In the genomic region with DNA sequence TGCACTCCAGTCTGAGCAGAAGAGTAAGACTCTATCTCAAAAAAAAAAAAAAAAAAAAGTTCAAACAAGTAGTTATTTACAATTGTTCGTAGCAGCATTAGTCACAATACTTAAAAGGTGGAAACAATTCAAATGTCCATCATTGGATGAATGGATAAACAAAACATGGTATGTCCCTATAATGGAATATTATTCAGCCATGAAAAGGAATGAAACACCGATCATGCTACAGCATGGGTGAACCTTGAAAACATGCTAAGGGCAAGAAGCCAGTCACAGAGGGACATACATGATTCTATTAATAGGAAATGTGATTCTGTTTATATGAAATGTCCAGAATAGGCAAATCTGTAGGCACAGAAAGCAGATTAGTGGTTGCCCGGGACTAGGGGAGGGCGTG, we compare ENCODE assay signal across 35 cellular contexts. TPM values are rescaled to one million over a fixed set of nuclear protein-coding genes. Genes with fewer than 3 reads are reported as not detected.
"Had no signal": no experiment of that assay in that cellular context is flagged by ENCODE, and none has a peak within 500 bp of the region (broad histone marks: within the 10 kb centered on the region; RNA-seq: fewer than 3 reads in every experiment).

No MANE protein-coding gene starts in this region.

- H3K4me3 ChIP-seq: adrenal gland, cardiac muscle cell had no signal

- H3K9me3 ChIP-seq: adrenal gland had no signal

- H3K36me3 Mint-ChIP-seq: activated CD4-positive, alpha-beta memory T cell treated with anti-CD3 and anti-CD28 coated beads for 36 hours; activated naive CD8-positive, alpha-beta T cell treated with anti-CD3 and anti-CD28 coated beads for 36 hours had no signal

- ATAC-seq: activated CD8-positive, alpha-beta T cell treated with anti-CD3 and anti-CD28 coated beads for 36 hours; activated naive CD4-positive, alpha-beta T cell treated with anti-CD3 and anti-CD28 coated beads, Interleukin-2, amount 50 U/mL, for 72 hours; activated T-cell treated with anti-CD3 and anti-CD28 coated beads, Interleukin-2, amount 50 U/mL, for 4 hours; activated T-cell treated with anti-CD3 and anti-CD28 coated beads, Interleukin-2, amount 50 U/mL, for 72 hours; activated T-helper 17 cell treated with anti-CD3 and anti-CD28 coated beads, Interleukin-2, amount 50 U/mL, for 72 hours had no signal

- H3K27me3 Mint-ChIP-seq: activated B cell treated with CpG ODN at 0.5 μM for 24 hours; activated CD4-positive, alpha-beta memory T cell treated with anti-CD3 and anti-CD28 coated beads for 36 hours; activated CD4-positive, alpha-beta T cell treated with anti-CD3 and anti-CD28 coated beads, Interleukin-2, amount 10 ng/mL, durations not matched to agents 24 days and 14 days; activated CD8-positive, alpha-beta T cell treated with anti-CD3 and anti-CD28 coated beads for 36 hours; activated naive CD8-positive, alpha-beta T cell treated with anti-CD3 and anti-CD28 coated beads for 36 hours; activated T-helper 17 cell treated with anti-CD3 and anti-CD28 coated beads, Interleukin-2, amount 50 U/mL, for 72 hours; central memory CD8-positive, alpha-beta T cell had no signal

- H3K27ac Mint-ChIP-seq: activated B cell treated with CpG ODN at 0.5 μM for 24 hours; activated CD4-positive, alpha-beta memory T cell treated with anti-CD3 and anti-CD28 coated beads for 36 hours; activated CD4-positive, alpha-beta T cell treated with anti-CD3 and anti-CD28 coated beads, Interleukin-2, amount 10 ng/mL, durations not matched to agents 24 days and 14 days; activated CD8-positive, alpha-beta T cell treated with anti-CD3 and anti-CD28 coated beads for 36 hours; activated naive CD4-positive, alpha-beta T cell treated with anti-CD3 and anti-CD28 coated beads for 36 hours; activated naive CD4-positive, alpha-beta T cell treated with anti-CD3 and anti-CD28 coated beads, Interleukin-2, amount 50 U/mL, for 72 hours; activated naive CD8-positive, alpha-beta T cell treated with anti-CD3 and anti-CD28 coated beads for 36 hours; activated T-cell treated with anti-CD3 and anti-CD28 coated beads, Interleukin-2, amount 50 U/mL, for 72 hours; activated T-helper 1 cell treated with anti-CD3 and anti-CD28 coated beads, Interleukin-12 subunit alpha, Interleukin-12 subunit beta, Interleukin-2, Interleukin-4 antibody, amounts not matched to agents 30 ng/mL and 10 ng/mL and 1 ng/mL, durations not matched to agents 14 hours and 24 hours and 36 hours; activated T-helper 17 cell treated with anti-CD3 and anti-CD28 coated beads, Interleukin-2, amount 50 U/mL, for 72 hours; brain; T-helper 1 cell treated with Interleukin-12 subunit alpha and Interleukin-12 subunit beta and Interleukin-4 antibody, amounts not matched to agents 30 μg/mL and 1 μg/mL, for 36 hours; T-helper 2 cell treated with Interferon-gamma antibody and Interleukin-4, amounts not matched to agents 5 μg/mL and 100 μg/mL, for 36 hours had no signal

- H3K4me1 Mint-ChIP-seq: activated B cell treated with CpG ODN at 0.5 μM for 24 hours; activated CD4-positive, alpha-beta T cell treated with anti-CD3 and anti-CD28 coated beads, Interleukin-2, amount 10 ng/mL, durations not matched to agents 24 days and 14 days; activated naive CD8-positive, alpha-beta T cell treated with anti-CD3 and anti-CD28 coated beads for 36 hours; activated T-helper 17 cell treated with anti-CD3 and anti-CD28 coated beads, Interleukin-2, amount 50 U/mL, for 72 hours; central memory CD8-positive, alpha-beta T cell had no signal

- H3K36me3 ChIP-seq: adrenal gland, cardiac muscle cell had no signal

- H3K4me1 ChIP-seq: adrenal gland had no signal

- H3K4me3 Mint-ChIP-seq: activated B cell treated with CpG ODN at 0.5 μM for 24 hours; activated CD4-positive, alpha-beta memory T cell treated with anti-CD3 and anti-CD28 coated beads for 36 hours; activated CD4-positive, alpha-beta T cell treated with anti-CD3 and anti-CD28 coated beads, Interleukin-2, amount 10 ng/mL, durations not matched to agents 24 days and 14 days; activated CD8-positive, alpha-beta T cell treated with anti-CD3 and anti-CD28 coated beads for 36 hours; activated naive CD4-positive, alpha-beta T cell treated with anti-CD3 and anti-CD28 coated beads for 36 hours; activated naive CD8-positive, alpha-beta T cell treated with anti-CD3 and anti-CD28 coated beads for 36 hours; activated T-cell treated with anti-CD3 and anti-CD28 coated beads, Interleukin-2, amount 50 U/mL, for 4 hours; activated T-cell treated with anti-CD3 and anti-CD28 coated beads, Interleukin-2, amount 50 U/mL, for 72 hours; activated T-helper 1 cell treated with anti-CD3 and anti-CD28 coated beads, Interleukin-12 subunit alpha, Interleukin-12 subunit beta, Interleukin-2, Interleukin-4 antibody, amounts not matched to agents 30 ng/mL and 10 ng/mL and 1 ng/mL, durations not matched to agents 14 hours and 24 hours and 36 hours; activated T-helper 17 cell treated with anti-CD3 and anti-CD28 coated beads, Interleukin-2, amount 50 U/mL, for 72 hours; brain; central memory CD8-positive, alpha-beta T cell; T-helper 1 cell treated with Interleukin-12 subunit alpha and Interleukin-12 subunit beta and Interleukin-4 antibody, amounts not matched to agents 30 μg/mL and 1 μg/mL, for 36 hours; T-helper 2 cell treated with Interferon-gamma antibody and Interleukin-4, amounts not matched to agents 5 μg/mL and 100 μg/mL, for 36 hours had no signal

- H3K27me3 ChIP-seq: adrenal gland, cardiac muscle cell had no signal

- DNase-seq: activated B cell treated with CpG ODN at 0.5 μM for 24 hours; activated CD4-positive, alpha-beta memory T cell treated with anti-CD3 and anti-CD28 coated beads for 36 hours; activated CD4-positive, alpha-beta T cell treated with anti-CD3 and anti-CD28 coated beads for 4 hours; activated CD4-positive, alpha-beta T cell treated with anti-CD3 and anti-CD28 coated beads, Interleukin-2, amount 10 ng/mL, durations not matched to agents 24 days and 14 days; activated CD4-positive, alpha-beta T cell treated with anti-CD3 and anti-CD28 coated beads, Interleukin-2, amount 50 U/mL, for 1 hour; activated CD4-positive, alpha-beta T cell treated with anti-CD3 and anti-CD28 coated beads, Interleukin-2, amount 50 U/mL, for 4 hours; activated CD4-positive, CD25-positive, alpha-beta regulatory T cell treated with anti-CD3 and anti-CD28 coated beads, Interleukin-2, amount 50 U/mL, for 72 hours; activated CD8-positive, alpha-beta memory T cell treated with anti-CD3 and anti-CD28 coated beads, Interleukin-2, amount 50 U/mL, for 4 hours; activated CD8-positive, alpha-beta T cell treated with anti-CD3 and anti-CD28 coated beads for 36 hours; activated effector memory CD4-positive, alpha-beta T cell treated with anti-CD3 and anti-CD28 coated beads, Interleukin-2, amount 50 U/mL, for 16 hours; activated gamma-delta T cell treated with Interleukin-2 at 50 U/mL for 16 hours; activated naive CD4-positive, alpha-beta T cell; activated naive CD4-positive, alpha-beta T cell treated with anti-CD3 and anti-CD28 coated beads for 36 hours; activated naive CD4-positive, alpha-beta T cell treated with anti-CD3 and anti-CD28 coated beads, Interleukin-2, amount 50 U/mL, for 16 hours; activated naive CD8-positive, alpha-beta T cell treated with anti-CD3 and anti-CD28 coated beads for 36 hours; activated T-cell treated with anti-CD3 and anti-CD28 coated beads for 4 hours; activated T-cell treated with anti-CD3 and anti-CD28 coated beads, Interleukin-2, amount 50 U/mL, for 1 hour; activated T-cell treated with anti-CD3 and anti-CD28 coated beads, Interleukin-2, amount 50 U/mL, for 4 hours; activated T-cell treated with anti-CD3 and anti-CD28 coated beads, Interleukin-2, amount 50 U/mL, for 72 hours; adrenal gland; amniotic stem cell; aorta; caudate nucleus; cerebellar nuclear complex; T-helper 2 cell; T-helper 9 cell had no signal

- H3K27ac ChIP-seq: adrenal gland, cardiac muscle cell, VCaP had no signal

RNA-seq across cellular contexts. Expression of a gene that starts 15.9 kb away (rescaled TPM):
- total RNA-seq: activated B cell treated with CpG ODN at 0.5 μM for 24 hours had no signal
